15 cellular contexts compared by ENCODE assay signal in genomic region chr22:20853236-20853660, GRCh38. TPM values are rescaled to one million over a fixed set of nuclear protein-coding genes. Genes with fewer than 3 reads are reported as not detected.
DNase-seq lines count a peak whose midpoint lies in the region; ATAC-seq, FAIRE-seq and TF ChIP-seq lines count a peak whose summit lies in the region.
"Had no signal": no experiment of that assay in that cellular context is flagged by ENCODE, and none has a peak within 500 bp of the region (broad histone marks: within the 10 kb centered on the region; RNA-seq: fewer than 3 reads in every experiment).

No MANE protein-coding gene starts in this region.

- H3K79me2 ChIP-seq in GM23338 (replicated peaks; ENCODE audit: insufficient read depth) = peaks cover 92% of the 10 kb centered on the region
- peaks cover 83% of the 10 kb centered on the region; the same call in 1 of the 2 replicates for H3K79me2 ChIP-seq in OCI-LY7 (ENCODE audit: insufficient read depth, low read depth, low read length)

- no peak; the same call in 2 of the 3 replicates for ATAC-seq in GM23338
- no peak for ATAC-seq in memory B cell (ENCODE audit: low read depth)
- no peak for ATAC-seq in stimulated activated effector memory CD8-positive, alpha-beta T cell treated with anti-CD3 and anti-CD28 coated beads, Interleukin-12 subunit alpha, Interleukin-12 subunit beta, amount 100 ng/mL, for 72 hours

- peaks cover 0 to 1% (median 0%) of the 10 kb centered on the region in 3 donors for H3K36me3 Mint-ChIP-seq in CD8-positive, alpha-beta memory T cell
- H3K36me3 Mint-ChIP-seq in GM23338 (ENCODE audit: low read depth) (no peaks in the 10 kb centered on the region), memory B cell (no peaks in the 10 kb centered on the region)
- peaks cover 7% of the 10 kb centered on the region for H3K36me3 Mint-ChIP-seq in stimulated activated effector memory CD8-positive, alpha-beta T cell treated with anti-CD3 and anti-CD28 coated beads, Interleukin-12 subunit alpha, Interleukin-12 subunit beta, amount 100 ng/mL, for 72 hours

- no peak for FAIRE-seq in small intestine (lab: Jason Lieb, UNC)
- FAIRE-seq: GM18507 had no signal

- no peaks in the 10 kb centered on the region for H3K27me3 ChIP-seq in CD8-positive, alpha-beta memory T cell (ENCODE audit: insufficient read depth, low read length, poor library complexity, severe bottlenecking)
- no peaks in the 10 kb centered on the region for H3K27me3 ChIP-seq in GM23338 (ENCODE audit: insufficient read depth)
- H3K27me3 ChIP-seq in small intestine (ENCODE audit: control insufficient read depth in 2 of 2, insufficient read depth in 2 of 2, low read length in 2 of 2) = no peaks in the 10 kb centered on the region

- 88 to 95% (median 89%) methylated on average over 3 of the region's 3 CpGs for WGBS in small intestine, 3 donors

- CTCF ChIA-PET in CD8-positive, alpha-beta memory T cell (lab: Charles Lee) = interaction anchor here (1.0 kb wide), 1 partner anchor 50 kb away, joined by 3 read pairs; no protein-coding TSS in a partner anchor
- CTCF ChIA-PET in OCI-LY7 (lab: Charles Lee; ENCODE audit: unreplicated experiment) = interaction anchor here (0.7 kb wide), 1 partner anchor 896 kb away, joined by 3 read pairs; no protein-coding TSS in a partner anchor

- H4K20me1 ChIP-seq in GM23338 (replicated peaks; ENCODE audit: insufficient read depth) (peaks cover 5% of the 10 kb centered on the region; the same call in 1 of the 2 replicates), OCI-LY7 (ENCODE audit: insufficient read depth, low read length) (peaks cover 10% of the 10 kb centered on the region)

- POLR2A ChIA-PET in CD8-positive, alpha-beta memory T cell (lab: Charles Lee) = no interaction called here
- POLR2A ChIA-PET in OCI-LY7 (lab: Charles Lee) = interaction anchor here (0.6 to 0.7 kb wide), 2 partner anchors 26 to 66 kb away, joined by 3 to 4 read pairs; no protein-coding TSS in a partner anchor

- H3K9me2 ChIP-seq in GM23338 (ENCODE audit: insufficient read depth) (no peaks in the 10 kb centered on the region), OCI-LY7 (ENCODE audit: insufficient read depth, low read length) (no peaks in the 10 kb centered on the region)
- H3K9me2 ChIP-seq: SK-N-SH had no signal

- no peak overlapping the region for H3K4me3 ChIP-seq in CD8-positive, alpha-beta memory T cell (ENCODE audit: low read length)
- no peak overlapping the region for H3K4me3 ChIP-seq in GM23338
- H3K4me3 ChIP-seq in OCI-LY7 (ENCODE audit: low read depth, low read length, poor library complexity, severe bottlenecking) = no peak overlapping the region
- no peak overlapping the region for H3K4me3 ChIP-seq in small intestine (ENCODE audit: low read depth in 1 of 2, low read length in 2 of 2)

- H3K4me1 ChIP-seq in CD8-positive, alpha-beta memory T cell (ENCODE audit: insufficient read depth, low read length) = peaks cover 49% of the 10 kb centered on the region
- H3K4me1 ChIP-seq in GM23338 (ENCODE audit: insufficient read depth) (peaks cover 10% of the 10 kb centered on the region), OCI-LY7 (ENCODE audit: insufficient read depth, low read length, poor library complexity, severe bottlenecking) (peaks cover 15% of the 10 kb centered on the region), small intestine (ENCODE audit: control insufficient read depth in 2 of 2, insufficient read depth in 1 of 2, low read depth in 1 of 2, low read length in 1 of 2) (peaks cover 3 to 15% of the 10 kb centered on the region in 2 donors)

- H3K4me3 Mint-ChIP-seq in CD8-positive, alpha-beta memory T cell = peak overlapping the region in 1 of 7 donors; percentile 81
- no peak overlapping the region for H3K4me3 Mint-ChIP-seq in GM23338
- H3K4me3 Mint-ChIP-seq in memory B cell = no peak overlapping the region
- no peak overlapping the region for H3K4me3 Mint-ChIP-seq in stimulated activated effector memory CD8-positive, alpha-beta T cell treated with anti-CD3 and anti-CD28 coated beads, Interleukin-12 subunit alpha, Interleukin-12 subunit beta, amount 100 ng/mL, for 72 hours

- H3K27ac Mint-ChIP-seq in CD8-positive, alpha-beta memory T cell = peak overlapping the region in 1 of 8 donors; percentile 29
- H3K27ac Mint-ChIP-seq in GM23338 = 0 out of 2 replicates have a peak overlapping the region, but pooled peaks have one; percentile 24
- peak overlapping the region; percentile 33 for H3K27ac Mint-ChIP-seq in memory B cell
- peak overlapping the region; percentile 3 for H3K27ac Mint-ChIP-seq in stimulated activated effector memory CD8-positive, alpha-beta T cell treated with anti-CD3 and anti-CD28 coated beads, Interleukin-12 subunit alpha, Interleukin-12 subunit beta, amount 100 ng/mL, for 72 hours

- DNase-seq in CD8-positive, alpha-beta memory T cell = no peak
- DNase-seq in GM23338 (ENCODE audit: low spot score) (no peak), memory B cell (ENCODE audit: low spot score in 2 of 2) (no peak), NCI-H526 (lab: John Stamatoyannopoulos, UW) (no peak), OCI-LY7 (ENCODE audit: low spot score) (no peak), small intestine (no peak)
- DNase-seq in stimulated activated effector memory CD8-positive, alpha-beta T cell treated with anti-CD3 and anti-CD28 coated beads, Interleukin-12 subunit alpha, Interleukin-12 subunit beta, amount 100 ng/mL, for 72 hours (ENCODE audit: low spot score in 2 of 2) = no peak
- DNase-seq: COR-L47; HCEC 1CT; NCI-H1436; NCI-H2227 treated with DMSO at 0.1 percent for 48 hours; NCI-H524 treated with DMSO at 0.1 percent for 48 hours; NK-92 treated with Interleukin-12 subunit alpha and Interleukin-12 subunit beta, amount 100 ng/mL, for 24 hours; SK-N-SH had no signal

- H3K27me3 Mint-ChIP-seq in CD8-positive, alpha-beta memory T cell = no peaks in the 10 kb centered on the region
- peaks cover 6% of the 10 kb centered on the region for H3K27me3 Mint-ChIP-seq in GM23338 (ENCODE audit: insufficient read depth, low read depth, poor library complexity)
- no peaks in the 10 kb centered on the region for H3K27me3 Mint-ChIP-seq in memory B cell

- no peaks in the 10 kb centered on the region for H3K36me3 ChIP-seq in CD8-positive, alpha-beta memory T cell (ENCODE audit: insufficient read depth, low read length)
- H3K36me3 ChIP-seq in GM23338 (ENCODE audit: insufficient read depth) = no peaks in the 10 kb centered on the region
- H3K36me3 ChIP-seq in OCI-LY7 (ENCODE audit: insufficient read depth, low read length) = no peaks in the 10 kb centered on the region
- H3K36me3 ChIP-seq in small intestine (ENCODE audit: control insufficient read depth in 2 of 2, insufficient read depth in 2 of 2, low read length in 2 of 2) = no peaks in the 10 kb centered on the region

- BruUV-seq in OCI-LY7 (replicated peaks; lab: Mats Ljungman, UMichigan) = no TSS peak

- H3K27ac ChIP-seq in CD8-positive, alpha-beta memory T cell (ENCODE audit: low read depth, low read length) = peak overlapping the region; percentile 22
- H3K27ac ChIP-seq in GM23338 (ENCODE audit: low read depth) = no peak overlapping the region
- H3K27ac ChIP-seq in OCI-LY7 (ENCODE audit: low read depth, low read length, poor library complexity, severe bottlenecking) = no peak overlapping the region
- no peak overlapping the region for H3K27ac ChIP-seq in small intestine (ENCODE audit: low read depth in 1 of 2, low read length in 1 of 2)

- H3F3A ChIP-seq in GM23338 (replicated peaks; ENCODE audit: low read depth) = peaks cover 5% of the 10 kb centered on the region; the same call in 1 of the 2 replicates

- intact Hi-C loops in OCI-LY7 (cut with micrococcal nuclease; ENCODE audit: unreplicated experiment) = loop anchor here (10.0 kb wide), 1 partner anchor 152 kb away; the partner anchor contains the start of gene THAP7

- no peak overlapping the region for H2AFZ ChIP-seq in GM23338
- H2AFZ ChIP-seq in OCI-LY7 (ENCODE audit: low read length) = no peak overlapping the region

- no peak overlapping the region for H3K4me2 ChIP-seq in GM23338
- H3K4me2 ChIP-seq in OCI-LY7 (ENCODE audit: low read length) = no peak overlapping the region
- H3K4me2 ChIP-seq: SK-N-SH had no signal

- no peaks in the 10 kb centered on the region for H3K9me3 ChIP-seq in CD8-positive, alpha-beta memory T cell (ENCODE audit: low read length)
- H3K9me3 ChIP-seq in OCI-LY7 (ENCODE audit: low read length) = no peaks in the 10 kb centered on the region
- no peaks in the 10 kb centered on the region for H3K9me3 ChIP-seq in small intestine (ENCODE audit: control insufficient read depth, low read depth)
- H3K9me3 ChIP-seq: SK-N-SH had no signal

- peaks cover 52 to 67% (median 63%) of the 10 kb centered on the region in 3 donors for H3K4me1 Mint-ChIP-seq in CD8-positive, alpha-beta memory T cell
- H3K4me1 Mint-ChIP-seq in GM23338 (peaks cover 28% of the 10 kb centered on the region), memory B cell (peaks cover 39% of the 10 kb centered on the region)
- H3K4me1 Mint-ChIP-seq in stimulated activated effector memory CD8-positive, alpha-beta T cell treated with anti-CD3 and anti-CD28 coated beads, Interleukin-12 subunit alpha, Interleukin-12 subunit beta, amount 100 ng/mL, for 72 hours = peaks cover 44% of the 10 kb centered on the region

- TF ChIP-seq CTCF in GM23338 (conservative IDR thresholded peaks at IDR 0.05; ENCODE audit: low read depth in 2 of 2) = no peak
- no peak for TF ChIP-seq CTCF in OCI-LY7 (conservative IDR thresholded peaks at IDR 0.05; ENCODE audit: low read length)

- H3K9me3 Mint-ChIP-seq in CD8-positive, alpha-beta memory T cell = no peaks in the 10 kb centered on the region
- H3K9me3 Mint-ChIP-seq in GM23338 = no peaks in the 10 kb centered on the region
- no peaks in the 10 kb centered on the region for H3K9me3 Mint-ChIP-seq in memory B cell
- H3K9me3 Mint-ChIP-seq in stimulated activated effector memory CD8-positive, alpha-beta T cell treated with anti-CD3 and anti-CD28 coated beads, Interleukin-12 subunit alpha, Interleukin-12 subunit beta, amount 100 ng/mL, for 72 hours = no peaks in the 10 kb centered on the region

TF ChIP-seq in GM23338, 12 proteins besides CTCF, POLR2A, EP300 and RAD21 (continues in another document):
- no peak for TF ChIP-seq POLR2AphosphoS5 (IDR thresholded peaks at IDR 0.05; ENCODE audit: low read depth)
- TF ChIP-seq CREB1 (CRISPR knock-in tag; IDR thresholded peaks at IDR 0.05; ENCODE audit: low read depth) = no peak
- TF ChIP-seq JUNB (IDR thresholded peaks at IDR 0.05; ENCODE audit: unreplicated experiment) = no peak

RNA-seq across cellular contexts. Expression of gene PI4KA, which starts 5.4 kb away (rescaled TPM):
- 10 to 100 TPM; 64.9 to 65.5 TPM for total RNA-seq in CD8-positive, alpha-beta memory T cell
- 65.8 TPM for polyA plus RNA-seq in CD8-positive, alpha-beta memory T cell
- total RNA-seq in GM23338 (2014; rRNA removed; shearing (Covaris generic)) = 37.2 and 38.1 TPM in 2 replicates
- polyA plus RNA-seq in GM23338 (2016; fragmentation: Nextera tagmentation; extraction: Ambion mirVana) (13.0 and 17.1 TPM in 2 replicates), small intestine (10 to 100 TPM; 40.5 to 49.7 (median 41.8) TPM)
- 43.9 and 46.9 TPM in 2 replicates for total RNA-seq in OCI-LY7 (2014; rRNA removed; shearing (Covaris generic))
- 95.7 and 100 TPM in 2 replicates for total RNA-seq in OCI-LY7 (2022)

RNA-seq across cellular contexts. Expression of gene SNAP29, which starts 5.6 kb away (rescaled TPM):
- 10 to 100 TPM; 21.9 to 23.3 TPM for total RNA-seq in CD8-positive, alpha-beta memory T cell
- polyA plus RNA-seq in CD8-positive, alpha-beta memory T cell = 26.0 TPM
- total RNA-seq in GM23338 (2014; rRNA removed; shearing (Covaris generic)) = 8.2 and 10.2 TPM in 2 replicates
- polyA plus RNA-seq in GM23338 (2016; fragmentation: Nextera tagmentation; extraction: Ambion mirVana) (20.8 and 22.9 TPM in 2 replicates), small intestine (10 to 100 TPM; 13.8 to 20.8 (median 15.6) TPM)
- 9.7 and 12.7 TPM in 2 replicates for total RNA-seq in OCI-LY7 (2014; rRNA removed; shearing (Covaris generic))
- total RNA-seq in OCI-LY7 (2022) = 26.9 and 33.2 TPM in 2 replicates
